1 cellular context compared by ENCODE assay signal in the genomic region with DNA sequence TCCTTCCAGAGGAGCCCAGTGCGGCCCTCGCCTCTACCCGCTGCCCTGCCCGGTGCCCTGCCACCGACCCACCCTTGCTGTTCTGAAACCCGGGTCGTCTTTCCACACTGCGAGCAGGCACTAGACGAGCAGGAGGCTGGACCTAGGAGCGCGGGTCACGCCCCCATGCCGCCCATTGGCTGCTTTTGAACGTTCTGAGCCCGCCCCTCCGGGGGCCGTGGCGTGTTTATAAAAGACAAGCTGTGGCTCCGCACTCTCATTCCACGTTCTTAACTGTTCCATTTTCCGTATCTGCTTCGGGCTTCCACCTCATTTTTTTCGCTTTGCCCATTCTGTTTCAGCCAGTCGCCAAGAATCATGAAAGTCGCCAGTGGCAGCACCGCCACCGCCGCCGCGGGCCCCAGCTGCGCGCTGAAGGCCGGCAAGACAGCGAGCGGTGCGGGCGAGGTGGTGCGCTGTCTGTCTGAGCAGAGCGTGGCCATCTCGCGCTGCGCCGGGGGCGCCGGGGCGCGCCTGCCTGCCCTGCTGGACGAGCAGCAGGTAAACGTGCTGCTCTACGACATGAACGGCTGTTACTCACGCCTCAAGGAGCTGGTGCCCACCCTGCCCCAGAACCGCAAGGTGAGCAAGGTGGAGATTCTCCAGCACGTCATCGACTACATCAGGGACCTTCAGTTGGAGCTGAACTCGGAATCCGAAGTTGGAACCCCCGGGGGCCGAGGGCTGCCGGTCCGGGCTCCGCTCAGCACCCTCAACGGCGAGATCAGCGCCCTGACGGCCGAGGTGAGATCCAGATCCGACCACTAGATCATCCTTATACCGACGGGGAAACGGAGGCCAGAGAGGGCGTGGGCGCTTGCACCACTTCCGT.
TF ChIP-seq lines count a peak whose summit lies in the region.

A gene with protein sequence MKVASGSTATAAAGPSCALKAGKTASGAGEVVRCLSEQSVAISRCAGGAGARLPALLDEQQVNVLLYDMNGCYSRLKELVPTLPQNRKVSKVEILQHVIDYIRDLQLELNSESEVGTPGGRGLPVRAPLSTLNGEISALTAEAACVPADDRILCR (plus strand): TSS at position 259 of the 871 bp plus-strand sequence. CDS start 99 bp downstream, at position 358.

TF ChIP-seq in SK-N-SH, 30 proteins besides CTCF, POLR2A, EP300 and RAD21 (continued from another document):
- TF ChIP-seq NFIC (IDR thresholded peaks at IDR 0.05; ENCODE audit: borderline replicate concordance): 0 out of 2 replicates have a peak, but pooled peaks have one; percentile 35
- TF ChIP-seq TCF12 (IDR thresholded peaks at IDR 0.05): 0 out of 2 replicates have a peak, but pooled peaks have one; percentile 4
- no peak for TF ChIP-seq FOXJ3 (CRISPR knock-in tag; IDR thresholded peaks at IDR 0.05)
- TF ChIP-seq, protein P1, sequence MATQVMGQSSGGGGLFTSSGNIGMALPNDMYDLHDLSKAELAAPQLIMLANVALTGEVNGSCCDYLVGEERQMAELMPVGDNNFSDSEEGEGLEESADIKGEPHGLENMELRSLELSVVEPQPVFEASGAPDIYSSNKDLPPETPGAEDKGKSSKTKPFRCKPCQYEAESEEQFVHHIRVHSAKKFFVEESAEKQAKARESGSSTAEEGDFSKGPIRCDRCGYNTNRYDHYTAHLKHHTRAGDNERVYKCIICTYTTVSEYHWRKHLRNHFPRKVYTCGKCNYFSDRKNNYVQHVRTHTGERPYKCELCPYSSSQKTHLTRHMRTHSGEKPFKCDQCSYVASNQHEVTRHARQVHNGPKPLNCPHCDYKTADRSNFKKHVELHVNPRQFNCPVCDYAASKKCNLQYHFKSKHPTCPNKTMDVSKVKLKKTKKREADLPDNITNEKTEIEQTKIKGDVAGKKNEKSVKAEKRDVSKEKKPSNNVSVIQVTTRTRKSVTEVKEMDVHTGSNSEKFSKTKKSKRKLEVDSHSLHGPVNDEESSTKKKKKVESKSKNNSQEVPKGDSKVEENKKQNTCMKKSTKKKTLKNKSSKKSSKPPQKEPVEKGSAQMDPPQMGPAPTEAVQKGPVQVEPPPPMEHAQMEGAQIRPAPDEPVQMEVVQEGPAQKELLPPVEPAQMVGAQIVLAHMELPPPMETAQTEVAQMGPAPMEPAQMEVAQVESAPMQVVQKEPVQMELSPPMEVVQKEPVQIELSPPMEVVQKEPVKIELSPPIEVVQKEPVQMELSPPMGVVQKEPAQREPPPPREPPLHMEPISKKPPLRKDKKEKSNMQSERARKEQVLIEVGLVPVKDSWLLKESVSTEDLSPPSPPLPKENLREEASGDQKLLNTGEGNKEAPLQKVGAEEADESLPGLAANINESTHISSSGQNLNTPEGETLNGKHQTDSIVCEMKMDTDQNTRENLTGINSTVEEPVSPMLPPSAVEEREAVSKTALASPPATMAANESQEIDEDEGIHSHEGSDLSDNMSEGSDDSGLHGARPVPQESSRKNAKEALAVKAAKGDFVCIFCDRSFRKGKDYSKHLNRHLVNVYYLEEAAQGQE (IDR thresholded peaks at IDR 0.05; ENCODE audit: low read depth, low read length): peak; percentile 67; the same call in 1 of the 2 replicates
- TF ChIP-seq GABPA (IDR thresholded peaks at IDR 0.05; ENCODE audit: low read depth): no peak
- peak; percentile 95 for TF ChIP-seq MXI1 (IDR thresholded peaks at IDR 0.05; ENCODE audit: low read depth, low read length)
- no peak; the same call in 1 of the 2 replicates for TF ChIP-seq RXRA (IDR thresholded peaks at IDR 0.05; ENCODE audit: borderline replicate concordance, low read depth)
- TF ChIP-seq SMC3 (IDR thresholded peaks at IDR 0.05; ENCODE audit: low read depth, low read length): no peak
- TF ChIP-seq, protein P2, sequence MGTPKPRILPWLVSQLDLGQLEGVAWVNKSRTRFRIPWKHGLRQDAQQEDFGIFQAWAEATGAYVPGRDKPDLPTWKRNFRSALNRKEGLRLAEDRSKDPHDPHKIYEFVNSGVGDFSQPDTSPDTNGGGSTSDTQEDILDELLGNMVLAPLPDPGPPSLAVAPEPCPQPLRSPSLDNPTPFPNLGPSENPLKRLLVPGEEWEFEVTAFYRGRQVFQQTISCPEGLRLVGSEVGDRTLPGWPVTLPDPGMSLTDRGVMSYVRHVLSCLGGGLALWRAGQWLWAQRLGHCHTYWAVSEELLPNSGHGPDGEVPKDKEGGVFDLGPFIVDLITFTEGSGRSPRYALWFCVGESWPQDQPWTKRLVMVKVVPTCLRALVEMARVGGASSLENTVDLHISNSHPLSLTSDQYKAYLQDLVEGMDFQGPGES (IDR thresholded peaks at IDR 0.05; ENCODE audit: low read depth, low read length): 0 out of 2 replicates have a peak, but pooled peaks have one; percentile 12
- TF ChIP-seq, protein P3, sequence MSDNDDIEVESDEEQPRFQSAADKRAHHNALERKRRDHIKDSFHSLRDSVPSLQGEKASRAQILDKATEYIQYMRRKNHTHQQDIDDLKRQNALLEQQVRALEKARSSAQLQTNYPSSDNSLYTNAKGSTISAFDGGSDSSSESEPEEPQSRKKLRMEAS (IDR thresholded peaks at IDR 0.05; ENCODE audit: low read depth): peak; percentile 83; the same call in 1 of the 2 replicates
- TF ChIP-seq FOXM1 (IDR thresholded peaks at IDR 0.05; ENCODE audit: low read depth): 0 out of 2 replicates have a peak, but pooled peaks have one; percentile 19
- TF ChIP-seq TAF1 (IDR thresholded peaks at IDR 0.05; ENCODE audit: borderline replicate concordance, low read depth, low read length): peak; percentile 98
- TF ChIP-seq, protein P4, sequence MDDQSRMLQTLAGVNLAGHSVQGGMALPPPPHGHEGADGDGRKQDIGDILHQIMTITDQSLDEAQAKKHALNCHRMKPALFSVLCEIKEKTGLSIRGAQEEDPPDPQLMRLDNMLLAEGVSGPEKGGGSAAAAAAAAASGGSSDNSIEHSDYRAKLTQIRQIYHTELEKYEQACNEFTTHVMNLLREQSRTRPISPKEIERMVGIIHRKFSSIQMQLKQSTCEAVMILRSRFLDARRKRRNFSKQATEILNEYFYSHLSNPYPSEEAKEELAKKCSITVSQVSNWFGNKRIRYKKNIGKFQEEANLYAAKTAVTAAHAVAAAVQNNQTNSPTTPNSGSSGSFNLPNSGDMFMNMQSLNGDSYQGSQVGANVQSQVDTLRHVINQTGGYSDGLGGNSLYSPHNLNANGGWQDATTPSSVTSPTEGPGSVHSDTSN (IDR thresholded peaks at IDR 0.05): peak; percentile 33
- no peak for TF ChIP-seq GATA2 (CRISPR knock-in tag; IDR thresholded peaks at IDR 0.05)
- TF ChIP-seq MEF2A (IDR thresholded peaks at IDR 0.05; ENCODE audit: borderline replicate concordance, low read depth): no peak; the same call in 1 of the 2 replicates
- no peak for TF ChIP-seq RCOR1 (IDR thresholded peaks at IDR 0.05; ENCODE audit: low read length)
